In genomic region chr11:2643746-2644145, GRCh38 we compare ENCODE assay signal across 37 cellular contexts.
"Had no signal": no experiment of that assay in that cellular context is flagged by ENCODE, and none has a peak within 500 bp of the region (broad histone marks: within the 10 kb centered on the region; RNA-seq: fewer than 3 reads in every experiment).

No MANE protein-coding gene starts in this region.

- H3K27ac Mint-ChIP-seq: activated B cell treated with CpG ODN at 0.5 μM for 24 hours; activated CD4-positive, alpha-beta memory T cell treated with anti-CD3 and anti-CD28 coated beads for 36 hours; activated CD4-positive, alpha-beta T cell treated with anti-CD3 and anti-CD28 coated beads, Interleukin-2, amount 10 ng/mL, durations not matched to agents 24 days and 14 days; activated CD8-positive, alpha-beta T cell treated with anti-CD3 and anti-CD28 coated beads for 36 hours; activated naive CD4-positive, alpha-beta T cell treated with anti-CD3 and anti-CD28 coated beads for 36 hours; activated naive CD4-positive, alpha-beta T cell treated with anti-CD3 and anti-CD28 coated beads, Interleukin-2, amount 50 U/mL, for 72 hours; activated naive CD8-positive, alpha-beta T cell treated with anti-CD3 and anti-CD28 coated beads for 36 hours; activated T-cell treated with anti-CD3 and anti-CD28 coated beads, Interleukin-2, amount 50 U/mL, for 72 hours; activated T-helper 1 cell treated with anti-CD3 and anti-CD28 coated beads, Interleukin-12 subunit alpha, Interleukin-12 subunit beta, Interleukin-2, Interleukin-4 antibody, amounts not matched to agents 30 ng/mL and 10 ng/mL and 1 ng/mL, durations not matched to agents 14 hours and 24 hours and 36 hours; activated T-helper 17 cell treated with anti-CD3 and anti-CD28 coated beads, Interleukin-2, amount 50 U/mL, for 72 hours; brain; T-helper 1 cell treated with Interleukin-12 subunit alpha and Interleukin-12 subunit beta and Interleukin-4 antibody, amounts not matched to agents 30 μg/mL and 1 μg/mL, for 36 hours; T-helper 2 cell treated with Interferon-gamma antibody and Interleukin-4, amounts not matched to agents 5 μg/mL and 100 μg/mL, for 36 hours had no signal

- H3K4me1 ChIP-seq: ascending aorta had no signal

- H3K27me3 ChIP-seq: ascending aorta, cardiac muscle cell had no signal

- DNase-seq: activated B cell treated with CpG ODN at 0.5 μM for 24 hours; activated CD4-positive, alpha-beta memory T cell treated with anti-CD3 and anti-CD28 coated beads for 36 hours; activated CD4-positive, alpha-beta T cell treated with anti-CD3 and anti-CD28 coated beads for 4 hours; activated CD4-positive, alpha-beta T cell treated with anti-CD3 and anti-CD28 coated beads, Interleukin-2, amount 10 ng/mL, durations not matched to agents 24 days and 14 days; activated CD4-positive, alpha-beta T cell treated with anti-CD3 and anti-CD28 coated beads, Interleukin-2, amount 50 U/mL, for 1 hour; activated CD4-positive, alpha-beta T cell treated with anti-CD3 and anti-CD28 coated beads, Interleukin-2, amount 50 U/mL, for 4 hours; activated CD4-positive, CD25-positive, alpha-beta regulatory T cell treated with anti-CD3 and anti-CD28 coated beads, Interleukin-2, amount 50 U/mL, for 72 hours; activated CD8-positive, alpha-beta memory T cell treated with anti-CD3 and anti-CD28 coated beads, Interleukin-2, amount 50 U/mL, for 4 hours; activated CD8-positive, alpha-beta T cell treated with anti-CD3 and anti-CD28 coated beads for 36 hours; activated effector memory CD4-positive, alpha-beta T cell treated with anti-CD3 and anti-CD28 coated beads, Interleukin-2, amount 50 U/mL, for 16 hours; activated gamma-delta T cell treated with Interleukin-2 at 50 U/mL for 16 hours; activated naive CD4-positive, alpha-beta T cell; activated naive CD4-positive, alpha-beta T cell treated with anti-CD3 and anti-CD28 coated beads for 36 hours; activated naive CD4-positive, alpha-beta T cell treated with anti-CD3 and anti-CD28 coated beads, Interleukin-2, amount 50 U/mL, for 16 hours; activated naive CD8-positive, alpha-beta T cell treated with anti-CD3 and anti-CD28 coated beads for 36 hours; activated T-cell treated with anti-CD3 and anti-CD28 coated beads for 4 hours; activated T-cell treated with anti-CD3 and anti-CD28 coated beads, Interleukin-2, amount 50 U/mL, for 1 hour; activated T-cell treated with anti-CD3 and anti-CD28 coated beads, Interleukin-2, amount 50 U/mL, for 4 hours; activated T-cell treated with anti-CD3 and anti-CD28 coated beads, Interleukin-2, amount 50 U/mL, for 72 hours; amygdala; anterior cingulate cortex; caudate nucleus; cerebellar nuclear complex; T-helper 2 cell; T-helper 9 cell had no signal

- H3K4me3 ChIP-seq: ascending aorta, cardiac muscle cell had no signal

- H3K36me3 ChIP-seq: ascending aorta, cardiac muscle cell had no signal

- H3K27me3 Mint-ChIP-seq: activated B cell treated with CpG ODN at 0.5 μM for 24 hours; activated CD4-positive, alpha-beta memory T cell treated with anti-CD3 and anti-CD28 coated beads for 36 hours; activated CD4-positive, alpha-beta T cell treated with anti-CD3 and anti-CD28 coated beads, Interleukin-2, amount 10 ng/mL, durations not matched to agents 24 days and 14 days; activated CD8-positive, alpha-beta T cell treated with anti-CD3 and anti-CD28 coated beads for 36 hours; activated naive CD8-positive, alpha-beta T cell treated with anti-CD3 and anti-CD28 coated beads for 36 hours; activated T-helper 17 cell treated with anti-CD3 and anti-CD28 coated beads, Interleukin-2, amount 50 U/mL, for 72 hours had no signal

- ATAC-seq: activated CD8-positive, alpha-beta T cell treated with anti-CD3 and anti-CD28 coated beads for 36 hours; activated naive CD4-positive, alpha-beta T cell treated with anti-CD3 and anti-CD28 coated beads, Interleukin-2, amount 50 U/mL, for 72 hours; activated T-cell treated with anti-CD3 and anti-CD28 coated beads, Interleukin-2, amount 50 U/mL, for 4 hours; activated T-cell treated with anti-CD3 and anti-CD28 coated beads, Interleukin-2, amount 50 U/mL, for 72 hours; activated T-helper 17 cell treated with anti-CD3 and anti-CD28 coated beads, Interleukin-2, amount 50 U/mL, for 72 hours had no signal

- H3K27ac ChIP-seq: ascending aorta, cardiac muscle cell, VCaP had no signal

- H3K4me1 Mint-ChIP-seq: activated B cell treated with CpG ODN at 0.5 μM for 24 hours; activated CD4-positive, alpha-beta T cell treated with anti-CD3 and anti-CD28 coated beads, Interleukin-2, amount 10 ng/mL, durations not matched to agents 24 days and 14 days; activated naive CD8-positive, alpha-beta T cell treated with anti-CD3 and anti-CD28 coated beads for 36 hours; activated T-helper 17 cell treated with anti-CD3 and anti-CD28 coated beads, Interleukin-2, amount 50 U/mL, for 72 hours; brain; central memory CD8-positive, alpha-beta T cell had no signal

- H3K4me3 Mint-ChIP-seq: activated B cell treated with CpG ODN at 0.5 μM for 24 hours; activated CD4-positive, alpha-beta memory T cell treated with anti-CD3 and anti-CD28 coated beads for 36 hours; activated CD4-positive, alpha-beta T cell treated with anti-CD3 and anti-CD28 coated beads, Interleukin-2, amount 10 ng/mL, durations not matched to agents 24 days and 14 days; activated CD8-positive, alpha-beta T cell treated with anti-CD3 and anti-CD28 coated beads for 36 hours; activated naive CD4-positive, alpha-beta T cell treated with anti-CD3 and anti-CD28 coated beads for 36 hours; activated naive CD8-positive, alpha-beta T cell treated with anti-CD3 and anti-CD28 coated beads for 36 hours; activated T-cell treated with anti-CD3 and anti-CD28 coated beads, Interleukin-2, amount 50 U/mL, for 4 hours; activated T-cell treated with anti-CD3 and anti-CD28 coated beads, Interleukin-2, amount 50 U/mL, for 72 hours; activated T-helper 1 cell treated with anti-CD3 and anti-CD28 coated beads, Interleukin-12 subunit alpha, Interleukin-12 subunit beta, Interleukin-2, Interleukin-4 antibody, amounts not matched to agents 30 ng/mL and 10 ng/mL and 1 ng/mL, durations not matched to agents 14 hours and 24 hours and 36 hours; activated T-helper 17 cell treated with anti-CD3 and anti-CD28 coated beads, Interleukin-2, amount 50 U/mL, for 72 hours; brain; central memory CD8-positive, alpha-beta T cell; T-helper 1 cell treated with Interleukin-12 subunit alpha and Interleukin-12 subunit beta and Interleukin-4 antibody, amounts not matched to agents 30 μg/mL and 1 μg/mL, for 36 hours; T-helper 2 cell treated with Interferon-gamma antibody and Interleukin-4, amounts not matched to agents 5 μg/mL and 100 μg/mL, for 36 hours had no signal

- FAIRE-seq: bronchial epithelial cell, TTC549 had no signal
